8 cellular contexts compared by ENCODE assay signal in genomic region chr14:64501326-64502171, GRCh38. TPM values are rescaled to one million over a fixed set of nuclear protein-coding genes. Genes with fewer than 3 reads are reported as not detected.
DNase-seq lines count a peak whose midpoint lies in the region; ATAC-seq, FAIRE-seq and TF ChIP-seq lines count a peak whose summit lies in the region.

No MANE protein-coding gene starts in this region.

- FAIRE-seq in HTR-8/SVneo (lab: Jason Lieb, UNC): peak; percentile 99

- no peak overlapping the region for H3K14ac ChIP-seq in trophoblast cell (ENCODE audit: low read length)

- peaks cover 10 to 51% of the 10 kb centered on the region in 2 donors for H3K36me3 Mint-ChIP-seq in CD4-positive, alpha-beta memory T cell
- peaks cover 9% of the 10 kb centered on the region for H3K36me3 Mint-ChIP-seq in WTC11

- peak overlapping the region; percentile 100 for H3K27ac ChIP-seq in CD4-positive, alpha-beta memory T cell (ENCODE audit: low read depth, low read length)
- H3K27ac ChIP-seq in trophoblast cell (ENCODE audit: low read depth, low read length): peak overlapping the region; percentile 100

- ATAC-seq in WTC11: no peak
- no peak for ATAC-seq in GM21423 (IDR thresholded peaks at IDR 0.05; ENCODE audit: unreplicated experiment)

- DNase-seq in CD4-positive, alpha-beta memory T cell: peak; percentile 44 to 62 (median 48)
- DNase-seq in HTR-8/SVneo (ENCODE audit: insufficient read length, low spot score) (peak; percentile 94), WTC11 (ENCODE audit: low spot score) (no peak), fibroblast of villous mesenchyme (ENCODE audit: low read depth) (peak; percentile 97), trophoblast cell (peak; percentile 71 to 74), DMS53 treated with DMSO at 0.1 percent for 48 hours (lab: John Stamatoyannopoulos, UW; ENCODE audit: unreplicated experiment) (no peak), NCI-H146 treated with DMSO at 0.1 percent for 48 hours (lab: John Stamatoyannopoulos, UW; ENCODE audit: unreplicated experiment) (no peak)

- no peak overlapping the region for H4K12ac ChIP-seq in trophoblast cell (ENCODE audit: low read depth, low read length)

- peaks cover 27% of the 10 kb centered on the region for H3K79me2 ChIP-seq in trophoblast cell (ENCODE audit: control insufficient read depth, insufficient read depth, low read length, poor library complexity)

- intact Hi-C loops in CD4-positive, alpha-beta memory T cell (cut with micrococcal nuclease): loop anchor here (2.0 kb wide), 4 partner anchors 23 to 649 kb away; partner anchors contain the start of gene SYNE2

- no CpG with 5 or more reads among the region's 8 CpGs for WGBS in trophoblast cell (ENCODE audit: extremely low coverage, insufficient coverage, insufficient read length)

- peaks cover 0 to 3% (median 0%) of the 10 kb centered on the region in 8 donors for H3K9me3 Mint-ChIP-seq in CD4-positive, alpha-beta memory T cell
- no peaks in the 10 kb centered on the region for H3K9me3 Mint-ChIP-seq in WTC11

- H3K27me3 Mint-ChIP-seq in CD4-positive, alpha-beta memory T cell: peaks cover 0 to 2% of the 10 kb centered on the region in 2 donors
- no peaks in the 10 kb centered on the region for H3K27me3 Mint-ChIP-seq in WTC11 (ENCODE audit: low read depth)

- H3K23ac ChIP-seq in trophoblast cell (ENCODE audit: low read length): no peak overlapping the region

- H3K4ac ChIP-seq in trophoblast cell (ENCODE audit: low read depth, low read length): no peak overlapping the region

- H3K9ac ChIP-seq in trophoblast cell (ENCODE audit: low read length): no peak overlapping the region

- peaks cover 55% of the 10 kb centered on the region for H3K4me1 ChIP-seq in CD4-positive, alpha-beta memory T cell (ENCODE audit: insufficient read depth, low read length)
- peaks cover 7 to 8% of the 10 kb centered on the region in 2 experiments for H3K4me1 ChIP-seq in trophoblast cell (ENCODE audit: control insufficient read depth in 1 of 2, insufficient read depth in 2 of 2, low read length in 2 of 2)

- H2AFZ ChIP-seq in trophoblast cell (ENCODE audit: insufficient read depth, low read length, poor library complexity): no peak overlapping the region

- H3K79me1 ChIP-seq in trophoblast cell (ENCODE audit: low read length): peaks cover 33% of the 10 kb centered on the region

- peak overlapping the region; percentile 94 to 100 (median 98) for H3K4me3 Mint-ChIP-seq in CD4-positive, alpha-beta memory T cell
- H3K4me3 Mint-ChIP-seq in WTC11: peak overlapping the region; percentile 81

- H3K4me2 ChIP-seq in trophoblast cell (ENCODE audit: low read length): peak overlapping the region; percentile 99

- peaks cover 7% of the 10 kb centered on the region for H3K36me3 ChIP-seq in CD4-positive, alpha-beta memory T cell (ENCODE audit: insufficient read depth, low read length)
- H3K36me3 ChIP-seq in trophoblast cell (ENCODE audit: control insufficient read depth in 1 of 2, insufficient read depth in 2 of 2, low read length in 2 of 2): no peaks in the 10 kb centered on the region

- TF ChIP-seq CTCF in WTC11 (IDR thresholded peaks at IDR 0.05) (no peak), fibroblast of villous mesenchyme (IDR thresholded peaks at IDR 0.05; ENCODE audit: insufficient read depth, low read depth, low read length) (no peak)

- CTCF ChIA-PET in CD4-positive, alpha-beta memory T cell (lab: Charles Lee; ENCODE audit: partially characterized antibody): interaction anchor here (1.1 to 5.3 kb wide), 8 partner anchors 9 to 71 kb away, joined by 3 to 28 read pairs (median 10); no protein-coding TSS in a partner anchor
- CTCF ChIA-PET in WTC11 (lab: Charles Lee): interaction anchor here (1.3 to 3.3 kb wide), 2 partner anchors 9 to 136 kb away, joined by 3 to 10 read pairs; no protein-coding TSS in a partner anchor

- H2BK5ac ChIP-seq in trophoblast cell (ENCODE audit: low read depth, low read length, poor library complexity): no peak overlapping the region

- H3K27ac Mint-ChIP-seq in CD4-positive, alpha-beta memory T cell: peak overlapping the region; percentile 94 to 100 (median 99)
- H3K27ac Mint-ChIP-seq in WTC11: peak overlapping the region; percentile 47

- POLR2A ChIA-PET in CD4-positive, alpha-beta memory T cell (lab: Charles Lee; ENCODE audit: partially characterized antibody): interaction anchor here (0.9 to 12.6 kb wide), 15 partner anchors 10 to 851 kb away, joined by 3 to 318 read pairs (median 6); partner anchors contain the start of genes AKAP5, CHURC1, HSPA2 and MTHFD1
- POLR2A ChIA-PET in WTC11 (lab: Charles Lee): interaction anchor here (0.6 kb wide), 1 partner anchor 8 kb away, joined by 4 read pairs; no protein-coding TSS in a partner anchor

- peaks cover 27 to 79% (median 37%) of the 10 kb centered on the region in 4 donors for H3K4me1 Mint-ChIP-seq in CD4-positive, alpha-beta memory T cell
- H3K4me1 Mint-ChIP-seq in WTC11: peaks cover 30% of the 10 kb centered on the region

- peak overlapping the region; percentile 1 for H4K91ac ChIP-seq in trophoblast cell (ENCODE audit: low read depth, low read length)

- H3K18ac ChIP-seq in trophoblast cell (ENCODE audit: low read length): no peak overlapping the region

- no peak overlapping the region for H2BK120ac ChIP-seq in trophoblast cell (ENCODE audit: insufficient read depth, low read length, poor library complexity)

- no peak overlapping the region for H2BK12ac ChIP-seq in trophoblast cell (ENCODE audit: low read length)

- H3K27me3 ChIP-seq in CD4-positive, alpha-beta memory T cell (ENCODE audit: insufficient read depth, low read length): no peaks in the 10 kb centered on the region
- no peaks in the 10 kb centered on the region for H3K27me3 ChIP-seq in trophoblast cell (ENCODE audit: insufficient read depth, low read length)

- peak overlapping the region; percentile 47 to 77 for H3K4me3 ChIP-seq in CD4-positive, alpha-beta memory T cell (ENCODE audit: low read length in 2 of 2)
- H3K4me3 ChIP-seq in fibroblast of villous mesenchyme (ENCODE audit: low read depth, low read length) (peak overlapping the region; percentile 95), trophoblast cell (ENCODE audit: low read depth, low read length) (no peak overlapping the region)

- H2AK5ac ChIP-seq in trophoblast cell (ENCODE audit: low read length): no peak overlapping the region

- no peaks in the 10 kb centered on the region for H3K9me3 ChIP-seq in CD4-positive, alpha-beta memory T cell (ENCODE audit: control insufficient read depth in 1 of 2, low read length in 2 of 2)
- no peaks in the 10 kb centered on the region for H3K9me3 ChIP-seq in trophoblast cell (ENCODE audit: insufficient read depth, low read depth, low read length)

- H4K8ac ChIP-seq in trophoblast cell (ENCODE audit: low read depth, low read length): no peak overlapping the region

TF ChIP-seq in WTC11, 78 proteins besides CTCF, POLR2A, EP300 and RAD21 (continues in another document):
- TF ChIP-seq ELF4 (CRISPR knock-in tag; IDR thresholded peaks at IDR 0.05; ENCODE audit: low read depth) (no peak), ZNF121 (CRISPR knock-in tag; IDR thresholded peaks at IDR 0.05) (no peak), TCF7 (CRISPR knock-in tag; IDR thresholded peaks at IDR 0.05; ENCODE audit: low read depth) (no peak), ZBTB21 (CRISPR knock-in tag; IDR thresholded peaks at IDR 0.05; ENCODE audit: borderline replicate concordance) (no peak), USF2 (CRISPR knock-in tag; IDR thresholded peaks at IDR 0.05) (no peak)
- TF ChIP-seq, protein P1, sequence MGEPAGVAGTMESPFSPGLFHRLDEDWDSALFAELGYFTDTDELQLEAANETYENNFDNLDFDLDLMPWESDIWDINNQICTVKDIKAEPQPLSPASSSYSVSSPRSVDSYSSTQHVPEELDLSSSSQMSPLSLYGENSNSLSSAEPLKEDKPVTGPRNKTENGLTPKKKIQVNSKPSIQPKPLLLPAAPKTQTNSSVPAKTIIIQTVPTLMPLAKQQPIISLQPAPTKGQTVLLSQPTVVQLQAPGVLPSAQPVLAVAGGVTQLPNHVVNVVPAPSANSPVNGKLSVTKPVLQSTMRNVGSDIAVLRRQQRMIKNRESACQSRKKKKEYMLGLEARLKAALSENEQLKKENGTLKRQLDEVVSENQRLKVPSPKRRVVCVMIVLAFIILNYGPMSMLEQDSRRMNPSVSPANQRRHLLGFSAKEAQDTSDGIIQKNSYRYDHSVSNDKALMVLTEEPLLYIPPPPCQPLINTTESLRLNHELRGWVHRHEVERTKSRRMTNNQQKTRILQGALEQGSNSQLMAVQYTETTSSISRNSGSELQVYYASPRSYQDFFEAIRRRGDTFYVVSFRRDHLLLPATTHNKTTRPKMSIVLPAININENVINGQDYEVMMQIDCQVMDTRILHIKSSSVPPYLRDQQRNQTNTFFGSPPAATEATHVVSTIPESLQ (CRISPR knock-in tag; IDR thresholded peaks at IDR 0.05): no peak

RNA-seq across cellular contexts. Expression of gene ZBTB25, which starts 2.1 kb away (rescaled TPM):
- 10 to 100 TPM; 84.1 to 87.5 TPM for total RNA-seq in CD4-positive, alpha-beta memory T cell
- polyA plus RNA-seq in CD4-positive, alpha-beta memory T cell: 10 to 100 TPM; 34.0 to 36.7 TPM
- total RNA-seq in WTC11 (2021) (11.9 to 14.0 TPM (median 13.1 TPM) in 3 replicates), fibroblast of villous mesenchyme (8.6 and 9.0 TPM in 2 replicates)
- polyA plus RNA-seq in trophoblast cell (2013): 9.0 and 9.1 TPM in 2 replicates

RNA-seq across cellular contexts. Expression of gene ZBTB1, which starts 3.0 kb away (rescaled TPM):
- total RNA-seq in CD4-positive, alpha-beta memory T cell: 100 to 1,000 TPM; 104 to 107 TPM
- 10 to 100 TPM; 49.7 to 86.5 TPM for polyA plus RNA-seq in CD4-positive, alpha-beta memory T cell
- 24.7 to 32.5 TPM (median 31.7 TPM) in 3 replicates for total RNA-seq in WTC11 (2021)
- 52.8 and 83.8 TPM in 2 replicates for total RNA-seq in fibroblast of villous mesenchyme
- 38.0 and 39.2 TPM in 2 replicates for polyA plus RNA-seq in trophoblast cell (2013)

RNA-seq across cellular contexts. Expression of gene AKAP5, which starts 36.2 kb away (rescaled TPM):
- under 1 TPM; 0.14 to 0.20 TPM for total RNA-seq in CD4-positive, alpha-beta memory T cell
- polyA plus RNA-seq in CD4-positive, alpha-beta memory T cell: under 1 TPM in 1 of 2 donors, not detected in 1; 0.11 TPM
- total RNA-seq in WTC11 (2021): 2.8 to 3.0 TPM (median 3.0 TPM) in 3 replicates
- total RNA-seq in fibroblast of villous mesenchyme: 1.9 and 3.0 TPM in 2 replicates
- polyA plus RNA-seq in trophoblast cell (2013): 3.9 TPM in 2 replicates

RNA-seq across cellular contexts. Expression of gene HSPA2, which starts 39.0 kb away (rescaled TPM):
- 1 to 10 TPM; 1.3 to 1.5 TPM for total RNA-seq in CD4-positive, alpha-beta memory T cell
- under 1 TPM; 0.37 to 0.45 TPM for polyA plus RNA-seq in CD4-positive, alpha-beta memory T cell
- 30.2 to 43.9 TPM (median 40.7 TPM) in 3 replicates for total RNA-seq in WTC11 (2021)
- 83.4 and 165 TPM in 2 replicates for total RNA-seq in fibroblast of villous mesenchyme
- 52.5 and 55.1 TPM in 2 replicates for polyA plus RNA-seq in trophoblast cell (2013)

RNA-seq across cellular contexts. Expression of gene PPP1R36, which starts 48.2 kb away (rescaled TPM):
- not detected for total RNA-seq in CD4-positive, alpha-beta memory T cell
- under 1 TPM in 1 of 2 donors, not detected in 1; 0.49 TPM for polyA plus RNA-seq in CD4-positive, alpha-beta memory T cell
- 0.55 to 0.70 TPM (median 0.64 TPM) in 3 replicates for total RNA-seq in WTC11 (2021)
- 0.97 and 3.5 TPM in 2 replicates for total RNA-seq in fibroblast of villous mesenchyme
- polyA plus RNA-seq in trophoblast cell (2013): 0.97 and 0.99 TPM in 2 replicates

Comparison
In these comparisons a context has a peak if more than half of its experiments do, and no peak if none do; other contexts are left out.
1. DNase-seq: peak in CD4-positive, alpha-beta memory T cell (5 of 5), HTR-8/SVneo (single experiment), fibroblast of villous mesenchyme (single experiment) and trophoblast cell (2 of 2); none in WTC11 (single experiment), DMS53 treated with DMSO at 0.1 percent for 48 hours (single experiment) and NCI-H146 treated with DMSO at 0.1 percent for 48 hours (single experiment).